8 cellular contexts compared by ENCODE assay signal in genomic region chr13:97224544-97225324, GRCh38. TPM values are rescaled to one million over a fixed set of nuclear protein-coding genes. Genes with fewer than 3 reads are reported as not detected.
DNase-seq lines count a peak whose midpoint lies in the region; ATAC-seq and TF ChIP-seq lines count a peak whose summit lies in the region.

No MANE protein-coding gene starts in this region.

- no peak for TF ChIP-seq EP300 in gastroesophageal sphincter (IDR thresholded peaks at IDR 0.05)
- no peak for TF ChIP-seq EP300 in sigmoid colon (IDR thresholded peaks at IDR 0.05)

- H3K36me3 ChIP-seq in Loucy (ENCODE audit: insufficient read depth, low read length) (no peaks in the 10 kb centered on the region), gastroesophageal sphincter (no peaks in the 10 kb centered on the region), sigmoid colon (no peaks in the 10 kb centered on the region)

- H3K27ac Mint-ChIP-seq in activated CD8-positive, alpha-beta T cell treated with anti-CD3 and anti-CD28 coated beads for 36 hours: peak overlapping the region; percentile 92

- peak overlapping the region; percentile 93 for H3K4me2 ChIP-seq in Loucy (ENCODE audit: low read depth, low read length, poor library complexity, severe bottlenecking)

- DNase-seq in Daoy (ENCODE audit: low read depth): peak; percentile 17
- DNase-seq in activated CD8-positive, alpha-beta T cell treated with anti-CD3 and anti-CD28 coated beads for 36 hours: peak; percentile 48
- no peak for DNase-seq in sigmoid colon

- H3K4me3 ChIP-seq in Loucy (ENCODE audit: low read length, poor library complexity, severe bottlenecking) (peak overlapping the region; percentile 92), gastroesophageal sphincter (peak overlapping the region; percentile 65 to 84), sigmoid colon (peak overlapping the region; percentile 59 to 62 (median 61))

- no peaks in the 10 kb centered on the region for H3K9me2 ChIP-seq in Loucy (replicated peaks; ENCODE audit: low read depth, low read length)

- POLR2A ChIA-PET in activated CD8-positive, alpha-beta T cell treated with anti-CD3 and anti-CD28 coated beads for 36 hours (lab: Charles Lee): interaction anchor here (0.8 to 4.0 kb wide), 5 partner anchors 33 to 209 kb away, joined by 3 to 14 read pairs (median 4); partner anchors contain the start of gene RAP2A

- TF ChIP-seq POLR2A in gastroesophageal sphincter (IDR thresholded peaks at IDR 0.05) (no peak), sigmoid colon (IDR thresholded peaks at IDR 0.05) (no peak)

- H3K4me3 Mint-ChIP-seq in activated CD8-positive, alpha-beta T cell treated with anti-CD3 and anti-CD28 coated beads for 36 hours: peak overlapping the region; percentile 79

- no peaks in the 10 kb centered on the region for H3K27me3 Mint-ChIP-seq in activated CD8-positive, alpha-beta T cell treated with anti-CD3 and anti-CD28 coated beads for 36 hours

- no peaks in the 10 kb centered on the region for H3K9me3 ChIP-seq in Loucy (ENCODE audit: insufficient read depth, low read depth, low read length)
- H3K9me3 ChIP-seq in gastroesophageal sphincter: no peaks in the 10 kb centered on the region
- H3K9me3 ChIP-seq in sigmoid colon: no peaks in the 10 kb centered on the region

- peaks cover 5% of the 10 kb centered on the region for H4K20me1 ChIP-seq in Loucy (ENCODE audit: insufficient read depth, low read length, poor library complexity, severe bottlenecking)

- H3K27ac ChIP-seq in gastroesophageal sphincter: peak overlapping the region; percentile 93 to 98 (median 96)
- H3K27ac ChIP-seq in sigmoid colon: peak overlapping the region; percentile 88 to 94 (median 92)

- WGBS in gastroesophageal sphincter (ENCODE audit: low coverage in 1 of 2), 2 donors: 2 to 5% methylated on average over 5 of the region's 5 CpGs
- WGBS in sigmoid colon, 2 donors: 5 to 29% methylated on average over 5 of the region's 5 CpGs

- CTCF ChIA-PET in activated CD8-positive, alpha-beta T cell treated with anti-CD3 and anti-CD28 coated beads for 36 hours (lab: Charles Lee): interaction anchor here (1.0 to 4.0 kb wide), 9 partner anchors 12 to 135 kb away, joined by 3 to 37 read pairs (median 3); no protein-coding TSS in a partner anchor

- no peaks in the 10 kb centered on the region for H3K9me3 Mint-ChIP-seq in activated CD8-positive, alpha-beta T cell treated with anti-CD3 and anti-CD28 coated beads for 36 hours

- H3K9ac ChIP-seq in Loucy (ENCODE audit: low read depth, low read length, poor library complexity, severe bottlenecking): peak overlapping the region; percentile 83

- H3F3A ChIP-seq in Loucy (ENCODE audit: low read depth): peaks cover 13% of the 10 kb centered on the region

- no peaks in the 10 kb centered on the region for H3K27me3 ChIP-seq in Loucy (ENCODE audit: insufficient read depth, low read length, poor library complexity, severe bottlenecking)
- H3K27me3 ChIP-seq in gastroesophageal sphincter: no peaks in the 10 kb centered on the region
- H3K27me3 ChIP-seq in sigmoid colon: no peaks in the 10 kb centered on the region

- intact Hi-C loops in activated CD8-positive, alpha-beta T cell treated with anti-CD3 and anti-CD28 coated beads for 36 hours (cut with micrococcal nuclease): loop anchor here (5.0 to 10.0 kb wide), 4 partner anchors 70 to 210 kb away; partner anchors contain the start of gene RAP2A
- intact Hi-C loops in sigmoid colon (cut with DNase I): loop anchor here (5.0 to 10.0 kb wide), 3 partner anchors 58 to 208 kb away; partner anchors contain the start of gene RAP2A

- peaks cover 2% of the 10 kb centered on the region for H3K36me3 Mint-ChIP-seq in activated CD8-positive, alpha-beta T cell treated with anti-CD3 and anti-CD28 coated beads for 36 hours (ENCODE audit: low read depth)

- H3K79me2 ChIP-seq in Loucy (ENCODE audit: insufficient read depth, low read length): peaks cover 48% of the 10 kb centered on the region

- H3K4me1 ChIP-seq in Loucy (ENCODE audit: insufficient read depth, low read length, poor library complexity, severe bottlenecking) (peaks cover 52% of the 10 kb centered on the region), gastroesophageal sphincter (peaks cover 22 to 60% (median 23%) of the 10 kb centered on the region in 3 donors), sigmoid colon (peaks cover 0 to 58% (median 48%) of the 10 kb centered on the region in 4 donors)

- H3K4me1 Mint-ChIP-seq in activated CD8-positive, alpha-beta T cell treated with anti-CD3 and anti-CD28 coated beads for 36 hours (ENCODE audit: low read depth): peaks cover 43% of the 10 kb centered on the region

- ATAC-seq in activated CD8-positive, alpha-beta T cell treated with anti-CD3 and anti-CD28 coated beads for 36 hours: no peak
- ATAC-seq in gastroesophageal sphincter: no peak
- no peak for ATAC-seq in HG02798 (IDR thresholded peaks at IDR 0.05; ENCODE audit: poor library complexity, unreplicated experiment)
- no peak for ATAC-seq in GM18907 (IDR thresholded peaks at IDR 0.05; ENCODE audit: unreplicated experiment)
- ATAC-seq in GM21390 (IDR thresholded peaks at IDR 0.05; ENCODE audit: unreplicated experiment): no peak

- no peak overlapping the region for H2AFZ ChIP-seq in Loucy (ENCODE audit: low read length)

- TF ChIP-seq CTCF in Loucy (conservative IDR thresholded peaks at IDR 0.05; ENCODE audit: low read length) (no peak), gastroesophageal sphincter (IDR thresholded peaks at IDR 0.05) (no peak), sigmoid colon (IDR thresholded peaks at IDR 0.05) (no peak)
- no peak for TF ChIP-seq CTCF in activated CD8-positive, alpha-beta T cell treated with anti-CD3 and anti-CD28 coated beads for 36 hours (IDR thresholded peaks at IDR 0.05)

RNA-seq across cellular contexts. Expression of gene MBNL2, which starts 2.6 kb away (rescaled TPM):
- 30.4 and 33.2 TPM in 2 replicates for total RNA-seq in Daoy (2014; rRNA removed; shearing (Covaris generic))
- total RNA-seq in activated CD8-positive, alpha-beta T cell treated with anti-CD3 and anti-CD28 coated beads for 36 hours: 10 to 100 TPM; 15.8 to 16.1 TPM
- 100 to 1,000 TPM; 113 to 129 (median 118) TPM for total RNA-seq in gastroesophageal sphincter
- 100 to 1,000 TPM in 1 of 4 donors, 10 to 100 TPM in 3; 84.7 to 110 (median 95.1) TPM for total RNA-seq in sigmoid colon
- polyA plus RNA-seq in sigmoid colon: 10 to 100 TPM; 11.8 to 16.2 (median 14.8) TPM
